In genomic region chr1:34864759-34865158, GRCh38 we compare ENCODE assay signal across 1 cellular context.
TF ChIP-seq lines count a peak whose summit lies in the region.

No MANE protein-coding gene starts in this region.

TF ChIP-seq in GM23338, 12 proteins besides CTCF, POLR2A, EP300 and RAD21 (continued from another document):
- TF ChIP-seq REST (IDR thresholded peaks at IDR 0.05; ENCODE audit: unreplicated experiment), result no peak
